ENCODE assay signal across 8 cellular contexts in genomic region chr22:44325718-44326548, GRCh38. TPM values are rescaled to one million over a fixed set of nuclear protein-coding genes. Genes with fewer than 3 reads are reported as not detected.
DNase-seq lines count a peak whose midpoint lies in the region; ATAC-seq and TF ChIP-seq lines count a peak whose summit lies in the region.

No MANE protein-coding gene starts in this region.

- H3K27me3 ChIP-seq in breast epithelium (peaks cover 0 to 20% of the 10 kb centered on the region in 2 donors), aorta (ENCODE audit: control insufficient read depth in 1 of 2, insufficient read depth in 2 of 2, low read length in 1 of 2) (no peaks in the 10 kb centered on the region)

- no peak for TF ChIP-seq POLR2A in breast epithelium (IDR thresholded peaks at IDR 0.05)

- peaks cover 58% of the 10 kb centered on the region for H3K27me3 Mint-ChIP-seq in stimulated activated naive CD8-positive, alpha-beta T cell treated with anti-CD3 and anti-CD28 coated beads, Interleukin-15, Interleukin-2, amounts not matched to agents 100 ng/mL and 50 ng/mL, for 24 hours
- H3K27me3 Mint-ChIP-seq in memory B cell, result peaks cover 34% of the 10 kb centered on the region

- no peak for TF ChIP-seq CTCF in breast epithelium (IDR thresholded peaks at IDR 0.05)

- H3K9me3 ChIP-seq in breast epithelium, result no peaks in the 10 kb centered on the region
- H3K9me3 ChIP-seq in aorta (ENCODE audit: control insufficient read depth, low read length), result no peaks in the 10 kb centered on the region

- no peaks in the 10 kb centered on the region for H3K36me3 ChIP-seq in breast epithelium
- H3K36me3 ChIP-seq in aorta (ENCODE audit: control insufficient read depth in 1 of 2, insufficient read depth in 2 of 2, low read length in 1 of 2), result no peaks in the 10 kb centered on the region

- H3K4me1 Mint-ChIP-seq in stimulated activated naive CD8-positive, alpha-beta T cell treated with anti-CD3 and anti-CD28 coated beads, Interleukin-15, Interleukin-2, amounts not matched to agents 100 ng/mL and 50 ng/mL, for 24 hours (ENCODE audit: low read depth), result peaks cover 23% of the 10 kb centered on the region
- H3K4me1 Mint-ChIP-seq in memory B cell, result peaks cover 17% of the 10 kb centered on the region

- no peaks in the 10 kb centered on the region for H3K36me3 Mint-ChIP-seq in stimulated activated naive CD8-positive, alpha-beta T cell treated with anti-CD3 and anti-CD28 coated beads, Interleukin-15, Interleukin-2, amounts not matched to agents 100 ng/mL and 50 ng/mL, for 24 hours (ENCODE audit: low read depth)
- H3K36me3 Mint-ChIP-seq in memory B cell, result peaks cover 2% of the 10 kb centered on the region

- H3K4me1 ChIP-seq in breast epithelium (no peaks in the 10 kb centered on the region), aorta (ENCODE audit: control insufficient read depth in 1 of 2, insufficient read depth in 2 of 2, low read length in 2 of 2) (no peaks in the 10 kb centered on the region)

- H3K4me3 ChIP-seq in breast epithelium (peak overlapping the region; percentile 55 to 73 (median 56)), aorta (ENCODE audit: low read length in 2 of 2) (peak overlapping the region; percentile 71 to 86)

- H3K9me3 Mint-ChIP-seq in stimulated activated naive CD8-positive, alpha-beta T cell treated with anti-CD3 and anti-CD28 coated beads, Interleukin-15, Interleukin-2, amounts not matched to agents 100 ng/mL and 50 ng/mL, for 24 hours, result no peaks in the 10 kb centered on the region
- peaks cover 5% of the 10 kb centered on the region for H3K9me3 Mint-ChIP-seq in memory B cell

- no peak overlapping the region for H3K27ac Mint-ChIP-seq in stimulated activated naive CD8-positive, alpha-beta T cell treated with anti-CD3 and anti-CD28 coated beads, Interleukin-15, Interleukin-2, amounts not matched to agents 100 ng/mL and 50 ng/mL, for 24 hours
- no peak overlapping the region for H3K27ac Mint-ChIP-seq in memory B cell

- intact Hi-C loops in breast epithelium (cut with DNase I; ENCODE audit: low total_unique reads) (no loop called here), aorta (cut with DNase I) (loop anchor here in 1 of 2 donors (10.0 kb wide), 1 partner anchor 111 kb away; no protein-coding TSS in a partner anchor)

- DNase-seq in stimulated activated naive CD8-positive, alpha-beta T cell treated with anti-CD3 and anti-CD28 coated beads, Interleukin-15, Interleukin-2, amounts not matched to agents 100 U/mL and 50 U/mL, for 24 hours, result no peak
- DNase-seq in breast epithelium (ENCODE audit: low spot score in 2 of 2), result no peak
- no peak for DNase-seq in memory B cell (ENCODE audit: low spot score in 2 of 2)
- DNase-seq in aorta, result no peak
- DNase-seq in DMS153 treated with DMSO at 0.1 percent for 48 hours (lab: John Stamatoyannopoulos, UW; ENCODE audit: unreplicated experiment), result no peak
- no peak for DNase-seq in activated CD8-positive, alpha-beta memory T cell treated with anti-CD3 and anti-CD28 coated beads, Interleukin-2, amount 50 U/mL, for 48 hours

- peak overlapping the region; percentile 53 for H3K4me3 Mint-ChIP-seq in stimulated activated naive CD8-positive, alpha-beta T cell treated with anti-CD3 and anti-CD28 coated beads, Interleukin-15, Interleukin-2, amounts not matched to agents 100 ng/mL and 50 ng/mL, for 24 hours
- peak overlapping the region; percentile 64 for H3K4me3 Mint-ChIP-seq in memory B cell

- no peak for ATAC-seq in stimulated activated naive CD8-positive, alpha-beta T cell treated with anti-CD3 and anti-CD28 coated beads, Interleukin-15, Interleukin-2, amounts not matched to agents 100 U/mL and 50 U/mL, for 24 hours
- ATAC-seq in memory B cell (ENCODE audit: low read depth) (no peak), aorta (ENCODE audit: low FRiP score) (no peak), GM19328 (IDR thresholded peaks at IDR 0.05; ENCODE audit: unreplicated experiment) (no peak)

- 13 to 15% methylated on average over 25 of the region's 25 CpGs for WGBS in aorta, 2 donors

- H3K27ac ChIP-seq in breast epithelium, result peak overlapping the region in 1 of 2 donors; percentile 28
- no peak overlapping the region for H3K27ac ChIP-seq in aorta (ENCODE audit: low read depth in 1 of 2, low read length in 2 of 2)

RNA-seq across cellular contexts. Expression of gene SHISAL1, which starts 13.2 kb away (rescaled TPM):
- total RNA-seq in breast epithelium (1 to 10 TPM in 1 of 3 donors, under 1 TPM in 2; 0.32 to 1.2 (median 0.33) TPM), aorta (1 to 10 TPM; 3.2 to 3.5 TPM)
- polyA plus RNA-seq in aorta, result under 1 TPM; 0.25 to 0.26 TPM
